ENCODE assay signal across 25 cellular contexts in genomic region chr3:128775906-128776542, GRCh38. TPM values are rescaled to one million over a fixed set of nuclear protein-coding genes. Genes with fewer than 3 reads are reported as not detected.
A peak's percentile ranks its signal among the peaks of the same experiment; 100 is the strongest.
DNase-seq lines count a peak whose midpoint lies in the region; ATAC-seq lines count a peak whose summit lies in the region.
"Had no signal": no experiment of that assay in that cellular context is flagged by ENCODE, and none has a peak within 500 bp of the region (broad histone marks: within the 10 kb centered on the region; RNA-seq: fewer than 3 reads in every experiment).

No MANE protein-coding gene starts in this region.

- peak overlapping the region in 3 of 4 donors; percentile 3 to 15 (median 6) for H3K4me3 Mint-ChIP-seq in CD4-positive, CD25-positive, alpha-beta regulatory T cell
- H3K4me3 Mint-ChIP-seq in activated T-helper 17 cell treated with anti-CD3 and anti-CD28 coated beads, Interleukin-2, amount 50 U/mL, for 72 hours = no peak overlapping the region
- peak overlapping the region in 4 of 10 donors; percentile 2 to 61 (median 10) for H3K4me3 Mint-ChIP-seq in naive thymus-derived CD4-positive, alpha-beta T cell
- H3K4me3 Mint-ChIP-seq: activated CD4-positive, alpha-beta T cell treated with anti-CD3 and anti-CD28 coated beads, Interleukin-2, amount 10 ng/mL, durations not matched to agents 7 days and 5 days; nephron had no signal

- H3K27me3 Mint-ChIP-seq in CD4-positive, CD25-positive, alpha-beta regulatory T cell = no peaks in the 10 kb centered on the region
- H3K27me3 Mint-ChIP-seq in activated T-helper 17 cell treated with anti-CD3 and anti-CD28 coated beads, Interleukin-2, amount 50 U/mL, for 72 hours = no peaks in the 10 kb centered on the region
- H3K27me3 Mint-ChIP-seq in naive thymus-derived CD4-positive, alpha-beta T cell = no peaks in the 10 kb centered on the region
- H3K27me3 Mint-ChIP-seq: activated CD4-positive, alpha-beta T cell treated with anti-CD3 and anti-CD28 coated beads, Interleukin-2, amount 10 ng/mL, durations not matched to agents 7 days and 5 days had no signal

- peaks cover 0 to 1% (median 0%) of the 10 kb centered on the region in 7 donors for H3K9me3 Mint-ChIP-seq in CD4-positive, CD25-positive, alpha-beta regulatory T cell
- no peaks in the 10 kb centered on the region for H3K9me3 Mint-ChIP-seq in activated T-helper 17 cell treated with anti-CD3 and anti-CD28 coated beads, Interleukin-2, amount 50 U/mL, for 72 hours
- peaks cover 0 to 9% (median 0%) of the 10 kb centered on the region in 11 donors for H3K9me3 Mint-ChIP-seq in naive thymus-derived CD4-positive, alpha-beta T cell
- H3K9me3 Mint-ChIP-seq: activated CD4-positive, alpha-beta T cell treated with anti-CD3 and anti-CD28 coated beads, Interleukin-2, amount 10 ng/mL, durations not matched to agents 7 days and 5 days had no signal

- H3K27ac Mint-ChIP-seq in CD4-positive, CD25-positive, alpha-beta regulatory T cell = peak overlapping the region in 2 of 3 donors; percentile 37 to 66
- peak overlapping the region; percentile 13 for H3K27ac Mint-ChIP-seq in activated T-helper 17 cell treated with anti-CD3 and anti-CD28 coated beads, Interleukin-2, amount 50 U/mL, for 72 hours
- peak overlapping the region in 7 of 9 donors; percentile 3 to 84 (median 37) for H3K27ac Mint-ChIP-seq in naive thymus-derived CD4-positive, alpha-beta T cell
- H3K27ac Mint-ChIP-seq: activated CD4-positive, alpha-beta T cell treated with anti-CD3 and anti-CD28 coated beads, Interleukin-2, amount 10 ng/mL, durations not matched to agents 7 days and 5 days had no signal

- peaks cover 18% of the 10 kb centered on the region for H3K4me1 ChIP-seq in CD4-positive, CD25-positive, alpha-beta regulatory T cell (ENCODE audit: control insufficient read depth, insufficient read depth, low read length, poor library complexity, severe bottlenecking)
- peaks cover 5 to 24% of the 10 kb centered on the region in 2 donors for H3K4me1 ChIP-seq in naive thymus-derived CD4-positive, alpha-beta T cell (ENCODE audit: control insufficient read depth in 2 of 2, insufficient read depth in 2 of 2, low read length in 2 of 2)

- peaks cover 15% of the 10 kb centered on the region for H3K36me3 Mint-ChIP-seq in CD4-positive, CD25-positive, alpha-beta regulatory T cell
- H3K36me3 Mint-ChIP-seq in activated T-helper 17 cell treated with anti-CD3 and anti-CD28 coated beads, Interleukin-2, amount 50 U/mL, for 72 hours (ENCODE audit: low read depth) = peaks cover 31% of the 10 kb centered on the region
- peaks cover 0 to 38% (median 16%) of the 10 kb centered on the region in 5 donors for H3K36me3 Mint-ChIP-seq in naive thymus-derived CD4-positive, alpha-beta T cell

- no peaks in the 10 kb centered on the region for H3K9me3 ChIP-seq in CD4-positive, CD25-positive, alpha-beta regulatory T cell (ENCODE audit: control insufficient read depth in 2 of 2, low read length in 2 of 2)
- H3K9me3 ChIP-seq in naive thymus-derived CD4-positive, alpha-beta T cell (ENCODE audit: control insufficient read depth in 2 of 3, low read length in 3 of 3) = no peaks in the 10 kb centered on the region
- H3K9me3 ChIP-seq: Caco-2, gastroesophageal sphincter, tibial artery had no signal

- no peaks in the 10 kb centered on the region for H3K36me3 ChIP-seq in CD4-positive, CD25-positive, alpha-beta regulatory T cell (ENCODE audit: control insufficient read depth, insufficient read depth, low read length)
- no peaks in the 10 kb centered on the region for H3K36me3 ChIP-seq in naive thymus-derived CD4-positive, alpha-beta T cell (ENCODE audit: control insufficient read depth in 2 of 3, insufficient read depth in 3 of 3, low read length in 3 of 3)
- H3K36me3 ChIP-seq: tibial artery had no signal

- CTCF ChIA-PET in naive thymus-derived CD4-positive, alpha-beta T cell (lab: Charles Lee) = interaction anchor here (0.6 kb wide), 1 partner anchor 547 kb away, joined by 3 read pairs; no protein-coding TSS in a partner anchor

- peak overlapping the region; percentile 7 for H3K4me3 ChIP-seq in CD4-positive, CD25-positive, alpha-beta regulatory T cell (ENCODE audit: low read depth, low read length)
- no peak overlapping the region for H3K4me3 ChIP-seq in naive thymus-derived CD4-positive, alpha-beta T cell (ENCODE audit: low read length)
- H3K4me3 ChIP-seq: gastroesophageal sphincter, tibial artery had no signal

- H3K27ac ChIP-seq in CD4-positive, CD25-positive, alpha-beta regulatory T cell (ENCODE audit: insufficient read depth, low read length, poor library complexity, severe bottlenecking) = peak overlapping the region; percentile 6
- no peak overlapping the region for H3K27ac ChIP-seq in naive thymus-derived CD4-positive, alpha-beta T cell (ENCODE audit: low read depth, low read length)
- H3K27ac ChIP-seq: gastroesophageal sphincter, RWPE1, tibial artery had no signal

- no peaks in the 10 kb centered on the region for H3K27me3 ChIP-seq in CD4-positive, CD25-positive, alpha-beta regulatory T cell (ENCODE audit: control insufficient read depth, insufficient read depth, low read length)
- no peaks in the 10 kb centered on the region for H3K27me3 ChIP-seq in naive thymus-derived CD4-positive, alpha-beta T cell (ENCODE audit: control insufficient read depth in 2 of 2, insufficient read depth in 2 of 2, low read length in 2 of 2)
- H3K27me3 ChIP-seq: gastroesophageal sphincter, tibial artery had no signal

- intact Hi-C loops in naive thymus-derived CD4-positive, alpha-beta T cell (cut with micrococcal nuclease) = loop anchor here in 1 of 2 donors (2.0 kb wide), 1 partner anchor 13 kb away; no protein-coding TSS in a partner anchor

- POLR2A ChIA-PET in naive thymus-derived CD4-positive, alpha-beta T cell (lab: Charles Lee) = interaction anchor here (1.0 kb wide), 1 partner anchor 9 kb away, joined by 3 read pairs; no protein-coding TSS in a partner anchor

- DNase-seq in CD4-positive, CD25-positive, alpha-beta regulatory T cell = no peak
- DNase-seq in EH (ENCODE audit: low read depth) (peak; percentile 42), GM03348 (ENCODE audit: low spot score) (no peak), SKM-1 (lab: John Stamatoyannopoulos, UW; ENCODE audit: unreplicated experiment) (no peak)
- DNase-seq in naive thymus-derived CD4-positive, alpha-beta T cell = no peak
- DNase-seq: activated CD4-positive, alpha-beta T cell treated with anti-CD3 and anti-CD28 coated beads, Interleukin-2, amount 10 ng/mL, durations not matched to agents 7 days and 5 days; activated naive CD4-positive, alpha-beta T cell treated with Interleukin-2 at 50 U/mL for 16 hours; AML-193; aorta; Caco-2; cerebellar nuclear complex; effector CD4-positive, alpha-beta T cell; H7; Kasumi-1; NCI-H1105; NCI-H2107; NCI-H510A; stimulated activated CD4-positive, alpha-beta T cell treated with anti-CD3 and anti-CD28 coated beads, Interleukin-2, amount 100 ng/mL, for 24 hours; stimulated activated naive CD8-positive, alpha-beta T cell treated with anti-CD3 and anti-CD28 coated beads, Interleukin-15, Interleukin-2, amounts not matched to agents 100 U/mL and 50 U/mL, for 24 hours; tibial artery had no signal

- peaks cover 38 to 80% (median 72%) of the 10 kb centered on the region in 4 donors for H3K4me1 Mint-ChIP-seq in CD4-positive, CD25-positive, alpha-beta regulatory T cell
- H3K4me1 Mint-ChIP-seq in activated T-helper 17 cell treated with anti-CD3 and anti-CD28 coated beads, Interleukin-2, amount 50 U/mL, for 72 hours = peaks cover 62% of the 10 kb centered on the region
- H3K4me1 Mint-ChIP-seq in naive thymus-derived CD4-positive, alpha-beta T cell = peaks cover 35 to 86% (median 84%) of the 10 kb centered on the region in 7 donors

- no peak for ATAC-seq in CD4-positive, CD25-positive, alpha-beta regulatory T cell (ENCODE audit: low read depth in 2 of 2)
- no peak for ATAC-seq in activated T-helper 17 cell treated with anti-CD3 and anti-CD28 coated beads, Interleukin-2, amount 50 U/mL, for 72 hours (replicated peaks)
- no peak for ATAC-seq in naive thymus-derived CD4-positive, alpha-beta T cell
- ATAC-seq in GM21447 (IDR thresholded peaks at IDR 0.05; ENCODE audit: unreplicated experiment) = no peak
- ATAC-seq: gastroesophageal sphincter; stimulated activated naive CD8-positive, alpha-beta T cell treated with anti-CD3 and anti-CD28 coated beads, Interleukin-15, Interleukin-2, amounts not matched to agents 100 U/mL and 50 U/mL, for 24 hours had no signal

RNA-seq across cellular contexts. Expression of gene RAB7A, which starts 50.0 kb away (rescaled TPM):
- total RNA-seq in CD4-positive, CD25-positive, alpha-beta regulatory T cell = 156 TPM
- 100 to 1,000 TPM; 179 to 200 (median 186) TPM for polyA plus RNA-seq in CD4-positive, CD25-positive, alpha-beta regulatory T cell
- 100 to 1,000 TPM; 217 to 228 TPM for total RNA-seq in activated T-helper 17 cell treated with anti-CD3 and anti-CD28 coated beads, Interleukin-2, amount 50 U/mL, for 72 hours
- 100 to 1,000 TPM; 124 to 249 (median 172) TPM for total RNA-seq in naive thymus-derived CD4-positive, alpha-beta T cell
- polyA plus RNA-seq in naive thymus-derived CD4-positive, alpha-beta T cell = 100 to 1,000 TPM; 176 to 190 TPM
